In the genomic region with DNA sequence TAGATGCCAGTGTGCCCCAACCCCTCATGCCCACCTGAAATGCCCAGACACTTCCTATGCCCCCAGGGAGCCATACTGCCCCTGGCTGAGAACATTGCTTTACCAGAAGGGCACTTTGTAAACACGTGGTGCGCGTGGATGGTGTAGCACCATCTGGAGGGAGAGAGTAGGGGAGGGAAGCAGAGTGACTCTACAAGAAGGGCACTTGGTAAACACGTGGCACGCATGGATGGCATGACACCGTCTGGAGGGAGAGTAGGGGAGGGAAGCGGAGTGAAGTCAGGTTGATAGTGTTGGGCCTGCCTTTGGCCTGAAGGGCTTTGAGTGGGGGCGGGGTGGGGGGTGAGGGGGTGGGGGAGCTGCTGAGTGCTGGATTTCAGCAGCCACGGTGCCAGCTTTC, we compare ENCODE assay signal across 25 cellular contexts.
DNase-seq lines count a peak whose midpoint lies in the region; ATAC-seq lines count a peak whose summit lies in the region.
"Had no signal": no experiment of that assay in that cellular context is flagged by ENCODE, and none has a peak within 500 bp of the region (broad histone marks: within the 10 kb centered on the region; RNA-seq: fewer than 3 reads in every experiment).

No MANE protein-coding gene starts in this region.

- no peak overlapping the region for H2AFZ ChIP-seq in neuronal stem cell (ENCODE audit: low read length)
- H2AFZ ChIP-seq: PC-9 had no signal

- no peak overlapping the region for H2BK12ac ChIP-seq in neuronal stem cell (ENCODE audit: low read length)

- no peak overlapping the region for H3K14ac ChIP-seq in neuronal stem cell (ENCODE audit: low read length)

- peak overlapping the region in 1 of 2 donors; percentile 8 for H3K4me3 ChIP-seq in neuronal stem cell (ENCODE audit: low read length in 2 of 2)
- H3K4me3 ChIP-seq: breast epithelium, PC-9, SJCRH30 had no signal

- ATAC-seq in HG02885 (IDR thresholded peaks at IDR 0.05; ENCODE audit: poor library complexity, unreplicated experiment), result no peak
- ATAC-seq in GM21717 (IDR thresholded peaks at IDR 0.05; ENCODE audit: unreplicated experiment), result no peak
- ATAC-seq: effector memory CD8-positive, alpha-beta T cell; esophagus mucosa had no signal

- peaks cover 0 to 8% (median 0%) of the 10 kb centered on the region in 3 experiments for H3K27me3 ChIP-seq in neuronal stem cell (ENCODE audit: control insufficient read depth in 3 of 3, insufficient read depth in 3 of 3, low read depth in 1 of 3, low read length in 3 of 3)
- H3K27me3 ChIP-seq: breast epithelium, neutrophil had no signal

- H3K4ac ChIP-seq in neuronal stem cell (ENCODE audit: low read length), result no peak overlapping the region

- peak overlapping the region; percentile 22 for H3K23ac ChIP-seq in neuronal stem cell (ENCODE audit: low read depth, low read length, poor library complexity)

- H3K27ac ChIP-seq in neuronal stem cell (replicated peaks; ENCODE audit: low read length), result no peak overlapping the region
- H3K27ac ChIP-seq: breast epithelium, neutrophil, PC-9, SJCRH30 had no signal

- H3K9me3 ChIP-seq in neuronal stem cell (replicated peaks in 1 of 2; ENCODE audit: control insufficient read depth in 2 of 2, insufficient read depth in 1 of 2, low read depth in 1 of 2, low read length in 2 of 2), result no peaks in the 10 kb centered on the region
- H3K9me3 ChIP-seq: breast epithelium, neutrophil, SJCRH30 had no signal

- H3K9ac ChIP-seq in neuronal stem cell (ENCODE audit: low read depth, low read length, poor library complexity), result peak overlapping the region; percentile 53

- H4K8ac ChIP-seq in neuronal stem cell (ENCODE audit: low read depth, low read length), result no peak overlapping the region

- peak overlapping the region; percentile 43 for H2BK15ac ChIP-seq in neuronal stem cell (ENCODE audit: low read length)

- H3K36me3 ChIP-seq in neuronal stem cell (replicated peaks in 1 of 2; ENCODE audit: control insufficient read depth in 2 of 2, insufficient read depth in 2 of 2, low read length in 2 of 2), result no peaks in the 10 kb centered on the region
- H3K36me3 ChIP-seq: breast epithelium, neutrophil, SJCRH30 had no signal

- H2BK5ac ChIP-seq in neuronal stem cell (ENCODE audit: low read length), result no peak overlapping the region

- no peaks in the 10 kb centered on the region for H3K4me1 ChIP-seq in neuronal stem cell (ENCODE audit: control insufficient read depth in 2 of 2, insufficient read depth in 1 of 2, low read depth in 1 of 2, low read length in 2 of 2)
- H3K4me1 ChIP-seq: breast epithelium, SJCRH30 had no signal

- H3K4me2 ChIP-seq in neuronal stem cell (ENCODE audit: insufficient read depth, low read length, poor library complexity, severe bottlenecking), result no peak overlapping the region
- H3K4me2 ChIP-seq: PC-9 had no signal

- WGBS in neuronal stem cell (ENCODE audit: extremely low coverage in 2 of 2, insufficient read length in 2 of 2, insufficient replicate concordance in 1 of 2), 2 donors, result no CpG with 5 or more reads among the region's 9 CpGs

- H2AK5ac ChIP-seq in neuronal stem cell (ENCODE audit: low read depth, low read length), result no peak overlapping the region

- H3K79me1 ChIP-seq in neuronal stem cell (ENCODE audit: low read depth, low read length), result no peaks in the 10 kb centered on the region

- DNase-seq in NCI-H1417 (lab: John Stamatoyannopoulos, UW), result peak; percentile 48 to 92 (median 79)
- DNase-seq in NCI-H1417 treated with DMSO at 0.1 percent for 48 hours (lab: John Stamatoyannopoulos, UW), result no peak
- peak; percentile 43 for DNase-seq in NCI-H1092 (lab: John Stamatoyannopoulos, UW)
- DNase-seq in NCI-H510A (lab: John Stamatoyannopoulos, UW), result peak; percentile 97
- no peak for DNase-seq in neuronal stem cell (ENCODE audit: low spot score)
- no peak for DNase-seq in dedifferentiated amniotic fluid mesenchymal stem cell (ENCODE audit: extremely low spot score)
- DNase-seq: 8988T; activated CD8-positive, alpha-beta memory T cell treated with anti-CD3 and anti-CD28 coated beads for 24 hours; activated naive CD4-positive, alpha-beta T cell treated with anti-CD3 and anti-CD28 coated beads for 36 hours; activated T-cell treated with anti-CD3 and anti-CD28 coated beads, Interleukin-2, amount 50 U/mL, for 48 hours; AML-193; amniotic stem cell; effector memory CD8-positive, alpha-beta T cell; HCEC 1CT; NCI-H1930; NCI-H82; PC-9; SJCRH30; stimulated activated CD4-positive, alpha-beta T cell treated with anti-CD3 and anti-CD28 coated beads, Interleukin-2, amount 100 ng/mL, for 48 hours; stimulated activated naive CD4-positive, alpha-beta T cell treated with Interleukin-2 at 50 U/mL for 16 hours had no signal

- no peak overlapping the region for H4K91ac ChIP-seq in neuronal stem cell (ENCODE audit: low read depth, low read length, poor library complexity)

- H2BK120ac ChIP-seq in neuronal stem cell (ENCODE audit: low read depth, low read length), result no peak overlapping the region

- H3K18ac ChIP-seq in neuronal stem cell (ENCODE audit: low read length), result no peak overlapping the region

Comparison
In these comparisons a context has a peak if more than half of its experiments do, and no peak if none do; other contexts are left out.
1. DNase-seq: peak in NCI-H1417 (3 of 3), NCI-H1092 (single experiment) and NCI-H510A (single experiment); none in NCI-H1417 treated with DMSO at 0.1 percent for 48 hours (single experiment), neuronal stem cell (single experiment) and dedifferentiated amniotic fluid mesenchymal stem cell (single experiment).